Comparison of ENCODE assay signal across 16 cellular contexts in genomic region chr9:12816656-12817101, GRCh38. TPM values are rescaled to one million over a fixed set of nuclear protein-coding genes. Genes with fewer than 3 reads are reported as not detected.
DNase-seq lines count a peak whose midpoint lies in the region; ATAC-seq, FAIRE-seq and TF ChIP-seq lines count a peak whose summit lies in the region.
"Had no signal": no experiment of that assay in that cellular context is flagged by ENCODE, and none has a peak within 500 bp of the region (broad histone marks: within the 10 kb centered on the region; RNA-seq: fewer than 3 reads in every experiment).

No MANE protein-coding gene starts in this region.

- DNase-seq in RWPE2 (ENCODE audit: low spot score) (no peak), left colon (no peak), small intestine (peak; percentile 9), retina (no peak), endothelial cell (ENCODE audit: low spot score) (no peak)
- no peak for DNase-seq in naive thymus-derived CD8-positive, alpha-beta T cell
- DNase-seq in activated CD4-positive, alpha-beta T cell treated with anti-CD3 and anti-CD28 coated beads for 4 hours: no peak
- DNase-seq: dermis blood vessel endothelial cell, DND-41, head of caudate nucleus, islet precursor cell, KG1, NCI-H446 treated with DMSO at 0.1 percent for 48 hours, Peyer's patch had no signal

- H3K9me3 Mint-ChIP-seq in naive thymus-derived CD8-positive, alpha-beta T cell: peaks cover 0 to 15% (median 7%) of the 10 kb centered on the region in 9 donors
- H3K9me3 Mint-ChIP-seq in endothelial cell (ENCODE audit: unreplicated experiment): no peaks in the 10 kb centered on the region

- no peak for FAIRE-seq in small intestine (lab: Jason Lieb, UNC)

- H3K27me3 ChIP-seq in RWPE2 (ENCODE audit: insufficient read depth, poor library complexity, severe bottlenecking) (no peaks in the 10 kb centered on the region), small intestine (ENCODE audit: control insufficient read depth in 2 of 2, insufficient read depth in 2 of 2, low read length in 2 of 2) (no peaks in the 10 kb centered on the region)
- H3K27me3 ChIP-seq: Peyer's patch had no signal

- H3K9me3 ChIP-seq in HEK293 (ENCODE audit: control insufficient read depth, insufficient read depth, low read depth, low read length) (no peaks in the 10 kb centered on the region), RWPE2 (ENCODE audit: severe bottlenecking) (no peaks in the 10 kb centered on the region), small intestine (ENCODE audit: control insufficient read depth, low read depth) (no peaks in the 10 kb centered on the region)
- H3K9me3 ChIP-seq: Peyer's patch had no signal

- H3K4me3 Mint-ChIP-seq in naive thymus-derived CD8-positive, alpha-beta T cell: no peak overlapping the region
- no peak overlapping the region for H3K4me3 Mint-ChIP-seq in endothelial cell (ENCODE audit: unreplicated experiment)
- H3K4me3 Mint-ChIP-seq: activated T-helper 17 cell treated with anti-CD3 and anti-CD28 coated beads, Interleukin-2, amount 50 U/mL, for 72 hours had no signal

- no peak overlapping the region for H3K27ac Mint-ChIP-seq in naive thymus-derived CD8-positive, alpha-beta T cell
- H3K27ac Mint-ChIP-seq in endothelial cell (ENCODE audit: unreplicated experiment): no peak overlapping the region
- H3K27ac Mint-ChIP-seq: activated T-helper 17 cell treated with anti-CD3 and anti-CD28 coated beads, Interleukin-2, amount 50 U/mL, for 72 hours had no signal

- H3K36me3 ChIP-seq in HEK293 (ENCODE audit: control insufficient read depth in 2 of 2, insufficient read depth in 1 of 2, low read length in 2 of 2) (no peaks in the 10 kb centered on the region), RWPE2 (ENCODE audit: low read depth) (peaks cover 15% of the 10 kb centered on the region), small intestine (ENCODE audit: control insufficient read depth in 2 of 2, insufficient read depth in 2 of 2, low read length in 2 of 2) (no peaks in the 10 kb centered on the region)
- H3K36me3 ChIP-seq: Peyer's patch had no signal

- intact Hi-C loops in left colon (cut with DNase I, micrococcal nuclease): loop anchor here in 1 of 2 donors (5.0 kb wide), 1 partner anchor 34 kb away; no protein-coding TSS in a partner anchor

- H3K36me3 Mint-ChIP-seq in naive thymus-derived CD8-positive, alpha-beta T cell: no peaks in the 10 kb centered on the region
- H3K36me3 Mint-ChIP-seq in endothelial cell (ENCODE audit: low read depth, unreplicated experiment): no peaks in the 10 kb centered on the region

- H3K27ac ChIP-seq in HEK293 (ENCODE audit: extremely low read depth, low read depth, low read length) (no peak overlapping the region), RWPE2 (ENCODE audit: poor library complexity, severe bottlenecking) (peak overlapping the region; percentile 95), small intestine (ENCODE audit: low read depth in 1 of 2, low read length in 1 of 2) (no peak overlapping the region)

- POLR2A ChIA-PET in HEK293 (lab: Yijun Ruan, JAX): no interaction called here
- POLR2A ChIA-PET in naive thymus-derived CD8-positive, alpha-beta T cell (lab: Charles Lee): no interaction called here

- H3K4me3 ChIP-seq in HEK293 (ENCODE audit: low read depth, low read length): no peak overlapping the region
- no peak overlapping the region for H3K4me3 ChIP-seq in RWPE2 (ENCODE audit: severe bottlenecking)
- no peak overlapping the region for H3K4me3 ChIP-seq in small intestine (ENCODE audit: low read depth in 1 of 2, low read length in 2 of 2)
- H3K4me3 ChIP-seq: Peyer's patch had no signal

- peaks cover 11% of the 10 kb centered on the region for H3K4me1 ChIP-seq in HEK293 (ENCODE audit: control insufficient read depth, insufficient read depth, low read length)
- H3K4me1 ChIP-seq in RWPE2 (ENCODE audit: insufficient read depth, poor library complexity, severe bottlenecking): peaks cover 59% of the 10 kb centered on the region
- H3K4me1 ChIP-seq in small intestine (ENCODE audit: control insufficient read depth in 2 of 2, insufficient read depth in 1 of 2, low read depth in 1 of 2, low read length in 1 of 2): peaks cover 0 to 6% of the 10 kb centered on the region in 2 donors

- CTCF ChIA-PET in HEK293 (lab: Yijun Ruan, JAX): no interaction called here

- H3K4me1 Mint-ChIP-seq in naive thymus-derived CD8-positive, alpha-beta T cell: no peaks in the 10 kb centered on the region
- no peaks in the 10 kb centered on the region for H3K4me1 Mint-ChIP-seq in endothelial cell (ENCODE audit: unreplicated experiment)
- H3K4me1 Mint-ChIP-seq: activated T-helper 17 cell treated with anti-CD3 and anti-CD28 coated beads, Interleukin-2, amount 50 U/mL, for 72 hours had no signal

- H3K27me3 Mint-ChIP-seq in naive thymus-derived CD8-positive, alpha-beta T cell: no peaks in the 10 kb centered on the region
- H3K27me3 Mint-ChIP-seq in endothelial cell (ENCODE audit: unreplicated experiment): no peaks in the 10 kb centered on the region
- H3K27me3 Mint-ChIP-seq: activated T-helper 17 cell treated with anti-CD3 and anti-CD28 coated beads, Interleukin-2, amount 50 U/mL, for 72 hours had no signal

- WGBS in small intestine, 3 donors: 55 to 78% (median 55%) methylated on average over 3 of the region's 3 CpGs

- no peak for ATAC-seq in RWPE2 (ENCODE audit: low read depth)
- peak; percentile 44 for ATAC-seq in left colon
- no peak for ATAC-seq in naive thymus-derived CD8-positive, alpha-beta T cell
- ATAC-seq: activated T-helper 17 cell treated with anti-CD3 and anti-CD28 coated beads, Interleukin-2, amount 50 U/mL, for 72 hours had no signal

- TF ChIP-seq CTCF in HEK293 (tag by site-specific recombination; IDR thresholded peaks at IDR 0.05): no peak
- no peak for TF ChIP-seq CTCF in RWPE2 (IDR thresholded peaks at IDR 0.05; ENCODE audit: poor library complexity, severe bottlenecking)
- no peak for TF ChIP-seq CTCF in endothelial cell (IDR thresholded peaks at IDR 0.05; ENCODE audit: unreplicated experiment)

TF ChIP-seq in HEK293, 187 proteins besides CTCF, POLR2A, EP300 and RAD21:
- TF ChIP-seq BCL11B (tag by site-specific recombination; IDR thresholded peaks at IDR 0.05; ENCODE audit: low read depth): no peak
- TF ChIP-seq ZSCAN16 (tag by site-specific recombination; IDR thresholded peaks at IDR 0.05): peak; percentile 83

RNA-seq across cellular contexts. Expression of gene LURAP1L, which starts 41.9 kb away (rescaled TPM):
- total RNA-seq in left colon: 10 to 100 TPM; 26.6 to 29.8 TPM
- polyA plus RNA-seq in small intestine: 1 to 10 TPM; 3.5 to 8.8 (median 4.2) TPM
- total RNA-seq in naive thymus-derived CD8-positive, alpha-beta T cell: not detected
- polyA plus RNA-seq in naive thymus-derived CD8-positive, alpha-beta T cell: not detected
- total RNA-seq in endothelial cell (ENCODE audit: unreplicated experiment): 0.51 TPM
- total RNA-seq: activated T-helper 17 cell treated with anti-CD3 and anti-CD28 coated beads, Interleukin-2, amount 50 U/mL, for 72 hours had no signal

Comparison
In these comparisons a context has a peak if more than half of its experiments do, and no peak if none do; other contexts are left out.
1. RNA of gene LURAP1L, which starts 41.9 kb away (total RNA-seq): 26.6 to 29.8 TPM in left colon; 0.51 TPM in endothelial cell (single experiment) and not detected in naive thymus-derived CD8-positive, alpha-beta T cell; every median in the first group is over 10 times any median in the second.